Comparison of ENCODE assay signal across 1 cellular context in genomic region chr11:8810331-8811301, GRCh38.
TF ChIP-seq lines count a peak whose summit lies in the region.

No MANE protein-coding gene starts in this region.

TF ChIP-seq in HepG2, 621 proteins besides CTCF, POLR2A, EP300 and RAD21 (continued from another document and continues in another):
- no peak for TF ChIP-seq MZF1 (CRISPR knock-in tag; IDR thresholded peaks at IDR 0.05; ENCODE audit: borderline replicate concordance)
- TF ChIP-seq HDAC6 (IDR thresholded peaks at IDR 0.05; ENCODE audit: low read depth, low read length) = no peak
- no peak for TF ChIP-seq ZFP1 (CRISPR knock-in tag; IDR thresholded peaks at IDR 0.05)
- no peak for TF ChIP-seq ZNF318 (CRISPR knock-in tag; IDR thresholded peaks at IDR 0.05)
- TF ChIP-seq SALL1 (CRISPR knock-in tag; IDR thresholded peaks at IDR 0.05) = peak; percentile 36; the same call in 1 of the 2 replicates
- TF ChIP-seq YY1 (IDR thresholded peaks at IDR 0.05; ENCODE audit: insufficient read depth, insufficient replicate concordance, low read depth, low read length) = no peak
- 0 out of 2 replicates have a peak, but pooled peaks have one; percentile 14 for TF ChIP-seq ZSCAN31 (CRISPR knock-in tag; IDR thresholded peaks at IDR 0.05; ENCODE audit: low read depth)
- TF ChIP-seq KMT2B (CRISPR knock-in tag; IDR thresholded peaks at IDR 0.05) = peak; percentile 47; the same call in 1 of the 2 replicates
- no peak for TF ChIP-seq AGO2 (optimal IDR thresholded peaks at IDR 0.05; ENCODE audit: low read depth, low read length)
- no peak for TF ChIP-seq ZNF17 (CRISPR knock-in tag; IDR thresholded peaks at IDR 0.05)
- TF ChIP-seq KDM2A (CRISPR knock-in tag; IDR thresholded peaks at IDR 0.05; ENCODE audit: borderline replicate concordance, low read depth) = no peak
- TF ChIP-seq ZNF251 (CRISPR knock-in tag; IDR thresholded peaks at IDR 0.05) = no peak
- no peak for TF ChIP-seq TIGD3 (CRISPR knock-in tag; IDR thresholded peaks at IDR 0.05; ENCODE audit: borderline replicate concordance)
- no peak for TF ChIP-seq ZBTB21 (CRISPR knock-in tag; IDR thresholded peaks at IDR 0.05)
- no peak for TF ChIP-seq ZFP90 (CRISPR knock-in tag; IDR thresholded peaks at IDR 0.05; ENCODE audit: borderline replicate concordance)
- no peak for TF ChIP-seq MAFG (CRISPR knock-in tag; IDR thresholded peaks at IDR 0.05)
- no peak for TF ChIP-seq POGK (CRISPR knock-in tag; conservative IDR thresholded peaks at IDR 0.05)
- TF ChIP-seq BORCS8-MEF2B (CRISPR knock-in tag; IDR thresholded peaks at IDR 0.05) = peak; percentile 46; the same call in 1 of the 2 replicates
- no peak for TF ChIP-seq ZNF446 (CRISPR knock-in tag; IDR thresholded peaks at IDR 0.05)
- TF ChIP-seq ZNF670 (CRISPR knock-in tag; IDR thresholded peaks at IDR 0.05; ENCODE audit: borderline replicate concordance) = no peak
- TF ChIP-seq ZNF543 (CRISPR knock-in tag; IDR thresholded peaks at IDR 0.05) = no peak
- TF ChIP-seq ETV6 (CRISPR knock-in tag; conservative IDR thresholded peaks at IDR 0.05) = 0 out of 2 replicates have a peak, but pooled peaks have one; percentile 43
- no peak for TF ChIP-seq IRX3 (CRISPR knock-in tag; IDR thresholded peaks at IDR 0.05; ENCODE audit: borderline replicate concordance, low read depth)
- 0 out of 2 replicates have a peak, but pooled peaks have one; percentile 16 for TF ChIP-seq ZGPAT (CRISPR knock-in tag; IDR thresholded peaks at IDR 0.05)
- no peak for TF ChIP-seq GPBP1L1 (CRISPR knock-in tag; IDR thresholded peaks at IDR 0.05)
- 0 out of 2 replicates have a peak, but pooled peaks have one; percentile 49 for TF ChIP-seq ZNF296 (CRISPR knock-in tag; conservative IDR thresholded peaks at IDR 0.05)
- peak; percentile 77; the same call in 1 of the 2 replicates for TF ChIP-seq ZNF547 (CRISPR knock-in tag; IDR thresholded peaks at IDR 0.05)
- no peak for TF ChIP-seq CHD2 (IDR thresholded peaks at IDR 0.05; ENCODE audit: low read depth, low read length)
- 0 out of 2 replicates have a peak, but pooled peaks have one; percentile 65 for TF ChIP-seq U2AF2 (IDR thresholded peaks at IDR 0.05; ENCODE audit: low read depth, low read length)
- TF ChIP-seq ZNF207 (IDR thresholded peaks at IDR 0.05; ENCODE audit: borderline replicate concordance) = no peak
- TF ChIP-seq ASH2L (IDR thresholded peaks at IDR 0.05; ENCODE audit: insufficient read length, low read depth, low read length) = peak; percentile 39
- TF ChIP-seq ZMYM3 (CRISPR knock-in tag; IDR thresholded peaks at IDR 0.05) = no peak
- TF ChIP-seq ELF1 (CRISPR knock-in tag; IDR thresholded peaks at IDR 0.05) = peak; percentile 23; the same call in 1 of the 2 replicates
- TF ChIP-seq ARID2 (CRISPR knock-in tag; IDR thresholded peaks at IDR 0.05; ENCODE audit: borderline replicate concordance) = no peak
- TF ChIP-seq TEAD2 (CRISPR knock-in tag; IDR thresholded peaks at IDR 0.05) = no peak
- TF ChIP-seq ZNF337 (CRISPR knock-in tag; IDR thresholded peaks at IDR 0.05; ENCODE audit: borderline replicate concordance, low read depth) = 0 out of 2 replicates have a peak, but pooled peaks have one; percentile 41
- no peak for TF ChIP-seq JUND (CRISPR knock-in tag; IDR thresholded peaks at IDR 0.05)
- no peak for TF ChIP-seq NCOA1 (CRISPR knock-in tag; IDR thresholded peaks at IDR 0.05)
- no peak for TF ChIP-seq PAWR (CRISPR knock-in tag; IDR thresholded peaks at IDR 0.05; ENCODE audit: borderline replicate concordance)
- TF ChIP-seq ZFP91 (CRISPR knock-in tag; IDR thresholded peaks at IDR 0.05; ENCODE audit: borderline replicate concordance) = peak; percentile 44; the same call in 1 of the 2 replicates
- TF ChIP-seq PCBP2 (optimal IDR thresholded peaks at IDR 0.05; ENCODE audit: low read depth, low read length, poor library complexity, severe bottlenecking) = no peak
- TF ChIP-seq TEAD3 (CRISPR knock-in tag; optimal IDR thresholded peaks at IDR 0.05; ENCODE audit: borderline replicate concordance) = no peak
- no peak for TF ChIP-seq NR1H2 (CRISPR knock-in tag; IDR thresholded peaks at IDR 0.05; ENCODE audit: borderline replicate concordance, low read depth)
- no peak for TF ChIP-seq ZBTB42 (CRISPR knock-in tag; IDR thresholded peaks at IDR 0.05)
- TF ChIP-seq ZNF234 (CRISPR knock-in tag; conservative IDR thresholded peaks at IDR 0.05) = no peak
- no peak for TF ChIP-seq ZBTB43 (CRISPR knock-in tag; conservative IDR thresholded peaks at IDR 0.05)
- TF ChIP-seq ZNF329 (CRISPR knock-in tag; IDR thresholded peaks at IDR 0.05; ENCODE audit: low read depth) = 0 out of 2 replicates have a peak, but pooled peaks have one; percentile 28
- TF ChIP-seq BCL6 (CRISPR knock-in tag; IDR thresholded peaks at IDR 0.05) = peak; percentile 4; the same call in 1 of the 2 replicates
- TF ChIP-seq XBP1 (CRISPR knock-in tag; IDR thresholded peaks at IDR 0.05) = no peak
- no peak for TF ChIP-seq ZNF552 (CRISPR knock-in tag; IDR thresholded peaks at IDR 0.05; ENCODE audit: borderline replicate concordance)
- TF ChIP-seq SNAPC2 (CRISPR knock-in tag; IDR thresholded peaks at IDR 0.05) = no peak
